In genomic region chr9:118946669-118947068, GRCh38 we compare ENCODE assay signal across 34 cellular contexts.
"Had no signal": no experiment of that assay in that cellular context is flagged by ENCODE, and none has a peak within 500 bp of the region (broad histone marks: within the 10 kb centered on the region; RNA-seq: fewer than 3 reads in every experiment).

No MANE protein-coding gene starts in this region.

- H3K4me2 ChIP-seq: PC-9 had no signal

- H3K27me3 ChIP-seq: MG63, SJCRH30 had no signal

- FAIRE-seq: RCC 7860 had no signal

- H3K9me3 ChIP-seq: MG63, SJCRH30 had no signal

- DNase-seq: Kasumi-1, KG1, MG63, MV-4-11, NCI-H1092, NCI-H1105, NCI-H1417, NCI-H1436, NCI-H146, NCI-H1694, NCI-H187, NCI-H1930, NCI-H2029 treated with DMSO at 0.1 percent for 48 hours, NCI-H2081 treated with DMSO at 0.1 percent for 48 hours, NCI-H2107, NCI-H2171, NCI-H226, NCI-H446 treated with DMSO at 0.1 percent for 48 hours, NCI-H510A, NCI-H524, NCI-H526, NCI-H69, NCI-H748 treated with DMSO at 0.1 percent for 48 hours, NCI-H82, PC-9, SHP77, SIG-M5, SJCRH30 had no signal

- H3K4me3 ChIP-seq: MG63, PC-9, SJCRH30, SK-N-MC had no signal

- H3K4me1 ChIP-seq: SJCRH30 had no signal

- H3K36me3 ChIP-seq: MG63, SJCRH30 had no signal

- ATAC-seq: Panc1, Right ventricle myocardium inferior, SK-N-SH treated with all-trans-retinoic acid at 6 μM for 48 hours had no signal

- H2AFZ ChIP-seq: PC-9 had no signal

- H3K27ac ChIP-seq: PC-9, RWPE1, SJCRH30, SK-N-MC had no signal
